In genomic region chr3:94249491-94250079, GRCh38 we compare ENCODE assay signal across 8 cellular contexts.
DNase-seq lines count a peak whose midpoint lies in the region; ATAC-seq and TF ChIP-seq lines count a peak whose summit lies in the region.

No MANE protein-coding gene starts in this region.

- H3K4me3 ChIP-seq in WI38 (ENCODE audit: low read depth, low read length): no peak overlapping the region

- no peaks in the 10 kb centered on the region for H3K9me3 Mint-ChIP-seq in natural killer cell
- no peaks in the 10 kb centered on the region for H3K9me3 Mint-ChIP-seq in natural killer cell treated with Interleukin-12 subunit alpha and Interleukin-12 subunit beta and Interleukin-15 and Interleukin-18, amount 100 ng/mL, for 72 hours

- peak; percentile 31 for DNase-seq in natural killer cell
- no peak for DNase-seq in natural killer cell treated with Interleukin-12 subunit alpha and Interleukin-12 subunit beta and Interleukin-15 and Interleukin-18, amount 100 ng/mL, for 72 hours (ENCODE audit: low spot score)
- DNase-seq in NCI-H1694 (lab: John Stamatoyannopoulos, UW): peak; percentile 43
- DNase-seq in central memory CD4-positive, alpha-beta T cell: peak; percentile 13
- DNase-seq in left kidney (ENCODE audit: low read depth, low spot score): peak; percentile 79
- DNase-seq in stimulated activated CD4-positive, alpha-beta T cell treated with anti-CD3 and anti-CD28 coated beads, TNF-alpha, amount 100 ng/mL, for 1 hour (ENCODE audit: low read depth in 3 of 3, low spot score in 1 of 3): peak in 2 of 3 donors; percentile 6 to 47

- no peak overlapping the region for H3K4me3 Mint-ChIP-seq in natural killer cell
- no peak overlapping the region for H3K4me3 Mint-ChIP-seq in natural killer cell treated with Interleukin-12 subunit alpha and Interleukin-12 subunit beta and Interleukin-15 and Interleukin-18, amount 100 ng/mL, for 72 hours

- H3K4me1 Mint-ChIP-seq in natural killer cell: no peaks in the 10 kb centered on the region
- H3K4me1 Mint-ChIP-seq in natural killer cell treated with Interleukin-12 subunit alpha and Interleukin-12 subunit beta and Interleukin-15 and Interleukin-18, amount 100 ng/mL, for 72 hours (ENCODE audit: low read depth in 2 of 2): no peaks in the 10 kb centered on the region

- intact Hi-C loops in natural killer cell (cut with micrococcal nuclease): no loop called here

- H3K27ac Mint-ChIP-seq in natural killer cell: no peak overlapping the region
- no peak overlapping the region for H3K27ac Mint-ChIP-seq in natural killer cell treated with Interleukin-12 subunit alpha and Interleukin-12 subunit beta and Interleukin-15 and Interleukin-18, amount 100 ng/mL, for 72 hours

- H3K36me3 Mint-ChIP-seq in natural killer cell: no peaks in the 10 kb centered on the region
- no peaks in the 10 kb centered on the region for H3K36me3 Mint-ChIP-seq in natural killer cell treated with Interleukin-12 subunit alpha and Interleukin-12 subunit beta and Interleukin-15 and Interleukin-18, amount 100 ng/mL, for 72 hours

- H3K27me3 Mint-ChIP-seq in natural killer cell (ENCODE audit: low read depth in 2 of 2): no peaks in the 10 kb centered on the region
- peaks cover 0 to 13% of the 10 kb centered on the region in 2 donors for H3K27me3 Mint-ChIP-seq in natural killer cell treated with Interleukin-12 subunit alpha and Interleukin-12 subunit beta and Interleukin-15 and Interleukin-18, amount 100 ng/mL, for 72 hours

- ATAC-seq in natural killer cell (peak in 2 of 3 donors; percentile 48 to 64), HG02759 (IDR thresholded peaks at IDR 0.05; ENCODE audit: unreplicated experiment) (peak; percentile 90)
- ATAC-seq in natural killer cell treated with Interleukin-12 subunit alpha and Interleukin-12 subunit beta and Interleukin-15 and Interleukin-18, amount 100 ng/mL, for 72 hours: no peak

- TF ChIP-seq CTCF in natural killer cell (IDR thresholded peaks at IDR 0.05) (peak; percentile 51), WI38 (IDR thresholded peaks at IDR 0.05; ENCODE audit: low read depth, low read length) (peak; percentile 66)

Comparison
In these comparisons a context has a peak if more than half of its experiments do, and no peak if none do; other contexts are left out.
1. ATAC-seq: peak in natural killer cell (2 of 3) and HG02759 (single experiment); none in natural killer cell treated with Interleukin-12 subunit alpha and Interleukin-12 subunit beta and Interleukin-15 and Interleukin-18, amount 100 ng/mL, for 72 hours (0 of 2).